Comparison of ENCODE assay signal across 11 cellular contexts in the genomic region with DNA sequence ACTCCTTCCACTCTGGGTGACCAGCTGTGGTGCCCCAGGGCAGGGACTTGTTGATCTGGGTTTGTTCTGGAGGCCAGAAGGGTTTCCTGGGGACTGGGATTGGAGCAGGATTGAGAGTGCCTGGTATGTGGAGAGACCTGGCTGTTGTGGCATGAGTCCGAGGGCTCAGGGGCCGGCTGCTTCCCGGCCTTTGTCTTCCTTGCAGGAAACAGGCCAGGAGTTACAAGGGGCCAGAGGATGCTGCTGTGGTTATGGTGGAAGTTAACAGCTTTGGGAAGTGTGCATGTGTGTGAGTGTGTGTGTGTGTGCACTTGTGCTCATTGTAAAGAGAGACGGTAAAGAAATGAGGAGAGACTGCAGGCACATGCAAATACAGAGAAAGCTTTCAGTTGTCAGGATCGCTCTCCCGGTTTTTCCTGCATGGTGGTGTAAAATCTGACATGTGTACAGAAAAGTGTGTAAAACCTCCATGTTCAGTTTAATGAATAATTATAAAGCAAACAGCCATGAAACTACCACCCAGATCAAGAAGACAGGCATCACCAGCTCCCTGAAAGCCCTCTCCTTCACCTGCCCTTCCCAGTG. TPM values are rescaled to one million over a fixed set of nuclear protein-coding genes. Genes with fewer than 3 reads are reported as not detected.
DNase-seq lines count a peak whose midpoint lies in the region; ATAC-seq and TF ChIP-seq lines count a peak whose summit lies in the region.
"Had no signal": no experiment of that assay in that cellular context is flagged by ENCODE, and none has a peak within 500 bp of the region (broad histone marks: within the 10 kb centered on the region; RNA-seq: fewer than 3 reads in every experiment).

No MANE protein-coding gene starts in this region.

- H3K79me2 ChIP-seq in neural cell (replicated peaks; ENCODE audit: insufficient read depth, low read length): peaks cover 14% of the 10 kb centered on the region
- peaks cover 4% of the 10 kb centered on the region; the same call in 1 of the 2 replicates for H3K79me2 ChIP-seq in Karpas-422 (ENCODE audit: low read length)

- H3K4me3 ChIP-seq in BLaER1: no peak overlapping the region
- H3K4me3 ChIP-seq in neural cell (ENCODE audit: low read length): no peak overlapping the region
- H3K4me3 ChIP-seq in Karpas-422 (ENCODE audit: low read length): no peak overlapping the region

- H4K20me1 ChIP-seq in BLaER1 (peaks cover 88% of the 10 kb centered on the region), neural cell (ENCODE audit: insufficient read depth) (no peaks in the 10 kb centered on the region), Karpas-422 (ENCODE audit: insufficient read depth, low read depth, low read length) (peaks cover 31% of the 10 kb centered on the region; the same call in 1 of the 2 replicates)

- no peak overlapping the region for H3K27ac Mint-ChIP-seq in stimulated activated effector memory CD8-positive, alpha-beta T cell treated with anti-CD3 and anti-CD28 coated beads, Interleukin-12 subunit alpha, Interleukin-12 subunit beta, amount 100 ng/mL, for 72 hours

- no peak for TF ChIP-seq RAD21 in neural cell (conservative IDR thresholded peaks at IDR 0.05)

- H3K9me3 Mint-ChIP-seq in stimulated activated effector memory CD8-positive, alpha-beta T cell treated with anti-CD3 and anti-CD28 coated beads, Interleukin-12 subunit alpha, Interleukin-12 subunit beta, amount 100 ng/mL, for 72 hours: no peaks in the 10 kb centered on the region
- H3K9me3 Mint-ChIP-seq: natural killer cell treated with Interleukin-12 subunit alpha and Interleukin-12 subunit beta and Interleukin-15 and Interleukin-18, amount 100 ng/mL, for 72 hours had no signal

- H3K27me3 ChIP-seq in BLaER1 (no peaks in the 10 kb centered on the region), neural cell (ENCODE audit: insufficient read depth, low read depth, low read length) (no peaks in the 10 kb centered on the region), Karpas-422 (ENCODE audit: low read length) (no peaks in the 10 kb centered on the region)

- peak overlapping the region; percentile 67 for H3K27ac ChIP-seq in BLaER1
- no peak overlapping the region for H3K27ac ChIP-seq in neural cell (ENCODE audit: low read length)
- no peak overlapping the region for H3K27ac ChIP-seq in Karpas-422 (ENCODE audit: low read length)

- DNase-seq in UCSD-AML1 (lab: John Stamatoyannopoulos, UW; ENCODE audit: unreplicated experiment): peak; percentile 53
- DNase-seq in glomerular endothelial cell (ENCODE audit: extremely low read depth, low read depth, low spot score): peak; percentile 66
- no peak for DNase-seq in 8988T
- no peak for DNase-seq in germinal center (ENCODE audit: low spot score)
- no peak for DNase-seq in Karpas-422
- no peak for DNase-seq in stimulated activated effector memory CD8-positive, alpha-beta T cell treated with anti-CD3 and anti-CD28 coated beads, Interleukin-12 subunit alpha, Interleukin-12 subunit beta, amount 100 ng/mL, for 72 hours (ENCODE audit: low spot score in 2 of 2)
- DNase-seq: effector memory CD4-positive, alpha-beta T cell had no signal

- H3K36me3 ChIP-seq in BLaER1 (peaks cover 11% of the 10 kb centered on the region), neural cell (ENCODE audit: insufficient read depth, low read length) (no peaks in the 10 kb centered on the region), Karpas-422 (ENCODE audit: insufficient read depth, low read length) (no peaks in the 10 kb centered on the region)

- no peak for TF ChIP-seq CTCF in neural cell (IDR thresholded peaks at IDR 0.05; ENCODE audit: poor library complexity, severe bottlenecking)

- H3K9ac ChIP-seq in BLaER1: peak overlapping the region; percentile 35
- H3K9ac ChIP-seq in neural cell (ENCODE audit: low read length): peak overlapping the region; percentile 27
- H3K9ac ChIP-seq in Karpas-422 (ENCODE audit: low read length): no peak overlapping the region

- peak overlapping the region; percentile 77 for H3K4me2 ChIP-seq in BLaER1
- H3K4me2 ChIP-seq in neural cell (ENCODE audit: low read length): no peak overlapping the region
- H3K4me2 ChIP-seq in Karpas-422 (ENCODE audit: low read depth, low read length, poor library complexity, severe bottlenecking): no peak overlapping the region

- H3K4me1 ChIP-seq in BLaER1: peaks cover 68% of the 10 kb centered on the region
- H3K4me1 ChIP-seq in Karpas-422 (ENCODE audit: low read length): no peaks in the 10 kb centered on the region

- peaks cover 10% of the 10 kb centered on the region for H3K36me3 Mint-ChIP-seq in stimulated activated effector memory CD8-positive, alpha-beta T cell treated with anti-CD3 and anti-CD28 coated beads, Interleukin-12 subunit alpha, Interleukin-12 subunit beta, amount 100 ng/mL, for 72 hours
- H3K36me3 Mint-ChIP-seq: natural killer cell treated with Interleukin-12 subunit alpha and Interleukin-12 subunit beta and Interleukin-15 and Interleukin-18, amount 100 ng/mL, for 72 hours had no signal

- H2AFZ ChIP-seq in neural cell (ENCODE audit: low read depth, low read length) (no peak overlapping the region), Karpas-422 (ENCODE audit: low read length) (no peak overlapping the region)

- no peak overlapping the region for H3K4me3 Mint-ChIP-seq in stimulated activated effector memory CD8-positive, alpha-beta T cell treated with anti-CD3 and anti-CD28 coated beads, Interleukin-12 subunit alpha, Interleukin-12 subunit beta, amount 100 ng/mL, for 72 hours
- H3K4me3 Mint-ChIP-seq: natural killer cell treated with Interleukin-12 subunit alpha and Interleukin-12 subunit beta and Interleukin-15 and Interleukin-18, amount 100 ng/mL, for 72 hours had no signal

- H3K9me3 ChIP-seq in BLaER1 (peaks cover 9% of the 10 kb centered on the region), neural cell (ENCODE audit: low read length) (no peaks in the 10 kb centered on the region), Karpas-422 (ENCODE audit: low read length) (no peaks in the 10 kb centered on the region)

- H3K4me1 Mint-ChIP-seq in stimulated activated effector memory CD8-positive, alpha-beta T cell treated with anti-CD3 and anti-CD28 coated beads, Interleukin-12 subunit alpha, Interleukin-12 subunit beta, amount 100 ng/mL, for 72 hours: peaks cover 36% of the 10 kb centered on the region

- H3F3A ChIP-seq in neural cell (ENCODE audit: insufficient read depth, low read length, poor library complexity, severe bottlenecking): no peaks in the 10 kb centered on the region

- no peaks in the 10 kb centered on the region for H3K9me2 ChIP-seq in neural cell (ENCODE audit: insufficient read depth, low read length)
- H3K9me2 ChIP-seq in Karpas-422 (replicated peaks; ENCODE audit: insufficient read depth, low read length): no peaks in the 10 kb centered on the region

- ATAC-seq in stimulated activated effector memory CD8-positive, alpha-beta T cell treated with anti-CD3 and anti-CD28 coated beads, Interleukin-12 subunit alpha, Interleukin-12 subunit beta, amount 100 ng/mL, for 72 hours: no peak

- no peak for TF ChIP-seq EP300 in neural cell (conservative IDR thresholded peaks at IDR 0.05; ENCODE audit: poor library complexity, severe bottlenecking)

TF ChIP-seq in neural cell, 6 proteins besides CTCF, POLR2A, EP300 and RAD21:
- no peak for TF ChIP-seq EZH2 (IDR thresholded peaks at IDR 0.05; ENCODE audit: borderline replicate concordance, insufficient read depth, low read length, poor library complexity, severe bottlenecking)
- TF ChIP-seq, protein P1, sequence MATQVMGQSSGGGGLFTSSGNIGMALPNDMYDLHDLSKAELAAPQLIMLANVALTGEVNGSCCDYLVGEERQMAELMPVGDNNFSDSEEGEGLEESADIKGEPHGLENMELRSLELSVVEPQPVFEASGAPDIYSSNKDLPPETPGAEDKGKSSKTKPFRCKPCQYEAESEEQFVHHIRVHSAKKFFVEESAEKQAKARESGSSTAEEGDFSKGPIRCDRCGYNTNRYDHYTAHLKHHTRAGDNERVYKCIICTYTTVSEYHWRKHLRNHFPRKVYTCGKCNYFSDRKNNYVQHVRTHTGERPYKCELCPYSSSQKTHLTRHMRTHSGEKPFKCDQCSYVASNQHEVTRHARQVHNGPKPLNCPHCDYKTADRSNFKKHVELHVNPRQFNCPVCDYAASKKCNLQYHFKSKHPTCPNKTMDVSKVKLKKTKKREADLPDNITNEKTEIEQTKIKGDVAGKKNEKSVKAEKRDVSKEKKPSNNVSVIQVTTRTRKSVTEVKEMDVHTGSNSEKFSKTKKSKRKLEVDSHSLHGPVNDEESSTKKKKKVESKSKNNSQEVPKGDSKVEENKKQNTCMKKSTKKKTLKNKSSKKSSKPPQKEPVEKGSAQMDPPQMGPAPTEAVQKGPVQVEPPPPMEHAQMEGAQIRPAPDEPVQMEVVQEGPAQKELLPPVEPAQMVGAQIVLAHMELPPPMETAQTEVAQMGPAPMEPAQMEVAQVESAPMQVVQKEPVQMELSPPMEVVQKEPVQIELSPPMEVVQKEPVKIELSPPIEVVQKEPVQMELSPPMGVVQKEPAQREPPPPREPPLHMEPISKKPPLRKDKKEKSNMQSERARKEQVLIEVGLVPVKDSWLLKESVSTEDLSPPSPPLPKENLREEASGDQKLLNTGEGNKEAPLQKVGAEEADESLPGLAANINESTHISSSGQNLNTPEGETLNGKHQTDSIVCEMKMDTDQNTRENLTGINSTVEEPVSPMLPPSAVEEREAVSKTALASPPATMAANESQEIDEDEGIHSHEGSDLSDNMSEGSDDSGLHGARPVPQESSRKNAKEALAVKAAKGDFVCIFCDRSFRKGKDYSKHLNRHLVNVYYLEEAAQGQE (IDR thresholded peaks at IDR 0.05; ENCODE audit: borderline replicate concordance): no peak
- TF ChIP-seq POLR2AphosphoS5 (IDR thresholded peaks at IDR 0.05): no peak
- TF ChIP-seq SMC3 (conservative IDR thresholded peaks at IDR 0.05; ENCODE audit: poor library complexity): no peak
- no peak for TF ChIP-seq TAF1 (IDR thresholded peaks at IDR 0.05; ENCODE audit: low read depth)
- TF ChIP-seq MXI1 (conservative IDR thresholded peaks at IDR 0.05; ENCODE audit: poor library complexity, severe bottlenecking): no peak
TF ChIP-seq in neural cell: peak in this region for 0.

RNA-seq across cellular contexts. Expression of gene PAK4, which starts 19.0 kb away (rescaled TPM):
- 26.4 and 36.6 TPM in 2 replicates for total RNA-seq in glomerular endothelial cell
- 5.4 and 7.2 TPM in 2 replicates for polyA plus RNA-seq in neural cell
- polyA minus RNA-seq in neural cell: 5.6 and 7.8 TPM in 2 replicates
- total RNA-seq in Karpas-422 (2014; rRNA removed; shearing (Covaris generic); ENCODE audit: low replicate concordance): 1.7 and 1.9 TPM in 2 replicates

RNA-seq across cellular contexts. Expression of gene NCCRP1, which starts 52.2 kb away (rescaled TPM):
- total RNA-seq in glomerular endothelial cell: not detected in 2 replicates
- not detected in 2 replicates for polyA plus RNA-seq in neural cell
- polyA minus RNA-seq in neural cell: not detected in 2 replicates
- total RNA-seq in Karpas-422 (2014; rRNA removed; shearing (Covaris generic); ENCODE audit: low replicate concordance): not detected in 2 replicates
- total RNA-seq: LHCN-M2; natural killer cell treated with Interleukin-12 subunit alpha and Interleukin-12 subunit beta and Interleukin-15 and Interleukin-18, amount 100 ng/mL, for 72 hours had no signal

RNA-seq across cellular contexts. Expression of gene SYCN, which starts 59.5 kb away (rescaled TPM):
- total RNA-seq in glomerular endothelial cell: not detected in 2 replicates
- polyA plus RNA-seq in neural cell: not detected in 2 replicates
- polyA minus RNA-seq in neural cell: not detected in 2 replicates
- not detected in 2 replicates for total RNA-seq in Karpas-422 (2014; rRNA removed; shearing (Covaris generic); ENCODE audit: low replicate concordance)
- total RNA-seq: LHCN-M2; natural killer cell treated with Interleukin-12 subunit alpha and Interleukin-12 subunit beta and Interleukin-15 and Interleukin-18, amount 100 ng/mL, for 72 hours had no signal

Comparison
In these comparisons a context has a peak if more than half of its experiments do, and no peak if none do; other contexts are left out.
1. DNase-seq: peak in UCSD-AML1 (single experiment) and glomerular endothelial cell (single experiment); none in 8988T (single experiment), germinal center (single experiment), Karpas-422 (single experiment) and stimulated activated effector memory CD8-positive, alpha-beta T cell treated with anti-CD3 and anti-CD28 coated beads, Interleukin-12 subunit alpha, Interleukin-12 subunit beta, amount 100 ng/mL, for 72 hours (0 of 2).